Comparison of ENCODE assay signal across 1 cellular context in genomic region chr10:77901743-77902142, GRCh38.
TF ChIP-seq lines count a peak whose summit lies in the region.

No MANE protein-coding gene starts in this region.

TF ChIP-seq in SK-N-SH treated with all-trans-retinoic acid at 6 μM for 48 hours, 23 proteins besides CTCF, POLR2A, EP300 and RAD21 (continued from another document):
- no peak for TF ChIP-seq POU6F1 (CRISPR knock-in tag; IDR thresholded peaks at IDR 0.05; ENCODE audit: borderline replicate concordance, low read depth)
